Comparison of ENCODE assay signal across 8 cellular contexts in genomic region chr2:101305492-101306123, GRCh38. TPM values are rescaled to one million over a fixed set of nuclear protein-coding genes. Genes with fewer than 3 reads are reported as not detected.
DNase-seq lines count a peak whose midpoint lies in the region; ATAC-seq and TF ChIP-seq lines count a peak whose summit lies in the region.

No MANE protein-coding gene starts in this region.

- CTCF ChIA-PET in HEK293T (lab: Yijun Ruan, JAX) = interaction anchor here (0.7 kb wide), 1 partner anchor 9 kb away, joined by 3 read pairs; no protein-coding TSS in a partner anchor

- peaks cover 0 to 14% of the 10 kb centered on the region in 2 donors for H3K36me3 ChIP-seq in psoas muscle (ENCODE audit: insufficient read depth in 1 of 2, low read depth in 1 of 2)

- intact Hi-C loops in psoas muscle (cut with DNase I) = loop anchor here (2.0 to 5.0 kb wide), 2 partner anchors 53 kb away; partner anchors contain the start of gene CNOT11 (in 2 of the 2)
- intact Hi-C loops in posterior cingulate gyrus (cut with DNase I) = loop anchor here (5.0 kb wide), 1 partner anchor 53 kb away; the partner anchor contains the start of gene CNOT11

- POLR2A ChIA-PET in HEK293T (lab: Yijun Ruan, JAX) = no interaction called here

- ATAC-seq in SK-N-SH treated with all-trans-retinoic acid at 6 μM for 48 hours = peak; percentile 61
- peak in 1 of 4 donors; percentile 31 for ATAC-seq in psoas muscle

- H3K4me3 ChIP-seq in psoas muscle = peak overlapping the region; percentile 83

- no peak for TF ChIP-seq POLR2A in erythroblast (IDR thresholded peaks at IDR 0.05; ENCODE audit: low read length)

- peak overlapping the region; percentile 17 for H3K27ac ChIP-seq in psoas muscle

- H3K27me3 ChIP-seq in psoas muscle (ENCODE audit: insufficient read depth in 3 of 3, low read length in 2 of 3) = no peaks in the 10 kb centered on the region

- no peaks in the 10 kb centered on the region for H3K9me3 ChIP-seq in psoas muscle

- DNase-seq in EL (peak; percentile 70), erythroblast (lab: John Stamatoyannopoulos, UW) (peak; percentile 12 to 35), psoas muscle (no peak), posterior cingulate gyrus (no peak), pons (ENCODE audit: low spot score) (no peak), HEK293T (ENCODE audit: extremely low spot score) (no peak), NCI-H1436 (lab: John Stamatoyannopoulos, UW) (no peak)

- peaks cover 44% of the 10 kb centered on the region for H3K4me1 ChIP-seq in psoas muscle

- 63 to 73% (median 64%) methylated on average over 7 of the region's 7 CpGs for WGBS in psoas muscle, 3 donors

- no peak for TF ChIP-seq CTCF in psoas muscle (IDR thresholded peaks at IDR 0.05)

TF ChIP-seq in SK-N-SH treated with all-trans-retinoic acid at 6 μM for 48 hours, 23 proteins besides CTCF, POLR2A, EP300 and RAD21:
- TF ChIP-seq RARB (CRISPR knock-in tag; IDR thresholded peaks at IDR 0.05) (no peak), CREB5 (CRISPR knock-in tag; IDR thresholded peaks at IDR 0.05; ENCODE audit: low read depth) (no peak), ESRRG (CRISPR knock-in tag; IDR thresholded peaks at IDR 0.05) (no peak), ZNF565 (CRISPR knock-in tag; conservative IDR thresholded peaks at IDR 0.05; ENCODE audit: low read depth) (no peak), ZNF70 (CRISPR knock-in tag; IDR thresholded peaks at IDR 0.05) (no peak)

TF ChIP-seq in HEK293T, 16 proteins besides CTCF, POLR2A, EP300 and RAD21:
- TF ChIP-seq TARDBP (IDR thresholded peaks at IDR 0.05) (no peak), SP1 (IDR thresholded peaks at IDR 0.05) (no peak), FOXK2 (IDR thresholded peaks at IDR 0.05) (no peak), ELF4 (IDR thresholded peaks at IDR 0.05) (no peak), BHLHE40 (IDR thresholded peaks at IDR 0.05; ENCODE audit: borderline replicate concordance) (no peak), L3MBTL2 (conservative IDR thresholded peaks at IDR 0.05) (no peak), NFRKB (IDR thresholded peaks at IDR 0.05) (no peak), ARNT (IDR thresholded peaks at IDR 0.05) (no peak), CTBP1 (IDR thresholded peaks at IDR 0.05; ENCODE audit: borderline replicate concordance) (no peak), FOXA1 (IDR thresholded peaks at IDR 0.05) (no peak)

RNA-seq across cellular contexts. Expression of gene RNF149, which starts 2.9 kb away (rescaled TPM):
- total RNA-seq in psoas muscle = 10 to 100 TPM; 13.5 to 23.7 (median 20.0) TPM
- polyA plus RNA-seq in psoas muscle = 10 to 100 TPM; 10.7 to 22.8 (median 11.3) TPM

RNA-seq across cellular contexts. Expression of gene CNOT11, which starts 52.9 kb away (rescaled TPM):
- total RNA-seq in psoas muscle = 10 to 100 TPM; 29.6 to 42.1 (median 34.8) TPM
- 10 to 100 TPM; 17.1 to 38.0 (median 17.6) TPM for polyA plus RNA-seq in psoas muscle

Comparison
In these comparisons a context has a peak if more than half of its experiments do, and no peak if none do; other contexts are left out.
1. DNase-seq: peak in EL (single experiment) and erythroblast (2 of 2); none in psoas muscle (0 of 2), posterior cingulate gyrus (0 of 10), pons (single experiment), HEK293T (single experiment) and NCI-H1436 (single experiment).